ENCODE assay signal across 1 cellular context in the genomic region with DNA sequence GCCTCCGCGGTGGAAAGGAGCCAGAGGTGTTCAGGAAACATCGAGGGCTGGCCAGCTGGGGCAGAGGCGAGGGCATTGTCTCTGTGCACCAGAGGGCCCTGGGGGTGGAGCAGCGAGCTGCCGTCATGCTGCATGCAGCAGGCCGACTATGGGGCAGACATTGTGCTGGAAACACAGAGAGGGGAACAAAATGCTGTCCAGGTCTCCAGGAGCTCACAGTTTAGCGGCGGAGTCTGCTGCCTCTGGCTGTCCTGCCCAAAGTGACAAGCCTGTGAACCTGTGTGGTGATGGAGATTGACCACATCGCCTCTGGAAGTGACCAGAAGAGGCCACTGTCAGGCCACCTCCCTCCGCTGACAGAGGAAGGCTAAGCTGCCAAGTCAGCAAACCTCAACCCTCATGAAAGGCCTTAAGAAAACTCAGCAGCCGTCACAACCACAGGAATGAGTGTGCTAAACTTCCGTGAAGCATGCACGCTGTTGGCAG.
TF ChIP-seq lines count a peak whose summit lies in the region.

No MANE protein-coding gene starts in this region.

TF ChIP-seq in SK-N-SH, 30 proteins besides CTCF, POLR2A, EP300 and RAD21:
- TF ChIP-seq GABPA (IDR thresholded peaks at IDR 0.05; ENCODE audit: low read depth) (no peak), ELF1 (IDR thresholded peaks at IDR 0.05) (no peak), FOXM1 (IDR thresholded peaks at IDR 0.05; ENCODE audit: low read depth) (no peak), USF2 (IDR thresholded peaks at IDR 0.05; ENCODE audit: borderline replicate concordance, low read depth, low read length) (no peak), MEF2A (IDR thresholded peaks at IDR 0.05; ENCODE audit: borderline replicate concordance, low read depth) (no peak), RXRA (IDR thresholded peaks at IDR 0.05; ENCODE audit: borderline replicate concordance, low read depth) (no peak), SMC3 (IDR thresholded peaks at IDR 0.05; ENCODE audit: low read depth, low read length) (no peak), RFX5 (IDR thresholded peaks at IDR 0.05; ENCODE audit: low read length) (no peak), CHD2 (IDR thresholded peaks at IDR 0.05; ENCODE audit: low read length, partially characterized antibody) (no peak), ZBTB33 (IDR thresholded peaks at IDR 0.05; ENCODE audit: borderline replicate concordance, low read depth) (no peak), NFIC (IDR thresholded peaks at IDR 0.05; ENCODE audit: borderline replicate concordance) (no peak), POLR2AphosphoS5 (IDR thresholded peaks at IDR 0.05; ENCODE audit: low read depth, low read length) (no peak), TCF12 (IDR thresholded peaks at IDR 0.05) (no peak), TAF1 (IDR thresholded peaks at IDR 0.05; ENCODE audit: borderline replicate concordance, low read depth, low read length) (no peak), MXI1 (IDR thresholded peaks at IDR 0.05; ENCODE audit: low read depth, low read length) (no peak), MAX (IDR thresholded peaks at IDR 0.05; ENCODE audit: low read depth) (no peak), RCOR1 (IDR thresholded peaks at IDR 0.05; ENCODE audit: low read length) (no peak), EZH2phosphoT487 (IDR thresholded peaks at IDR 0.05; ENCODE audit: borderline replicate concordance, low read depth) (no peak)
- TF ChIP-seq, protein P1, sequence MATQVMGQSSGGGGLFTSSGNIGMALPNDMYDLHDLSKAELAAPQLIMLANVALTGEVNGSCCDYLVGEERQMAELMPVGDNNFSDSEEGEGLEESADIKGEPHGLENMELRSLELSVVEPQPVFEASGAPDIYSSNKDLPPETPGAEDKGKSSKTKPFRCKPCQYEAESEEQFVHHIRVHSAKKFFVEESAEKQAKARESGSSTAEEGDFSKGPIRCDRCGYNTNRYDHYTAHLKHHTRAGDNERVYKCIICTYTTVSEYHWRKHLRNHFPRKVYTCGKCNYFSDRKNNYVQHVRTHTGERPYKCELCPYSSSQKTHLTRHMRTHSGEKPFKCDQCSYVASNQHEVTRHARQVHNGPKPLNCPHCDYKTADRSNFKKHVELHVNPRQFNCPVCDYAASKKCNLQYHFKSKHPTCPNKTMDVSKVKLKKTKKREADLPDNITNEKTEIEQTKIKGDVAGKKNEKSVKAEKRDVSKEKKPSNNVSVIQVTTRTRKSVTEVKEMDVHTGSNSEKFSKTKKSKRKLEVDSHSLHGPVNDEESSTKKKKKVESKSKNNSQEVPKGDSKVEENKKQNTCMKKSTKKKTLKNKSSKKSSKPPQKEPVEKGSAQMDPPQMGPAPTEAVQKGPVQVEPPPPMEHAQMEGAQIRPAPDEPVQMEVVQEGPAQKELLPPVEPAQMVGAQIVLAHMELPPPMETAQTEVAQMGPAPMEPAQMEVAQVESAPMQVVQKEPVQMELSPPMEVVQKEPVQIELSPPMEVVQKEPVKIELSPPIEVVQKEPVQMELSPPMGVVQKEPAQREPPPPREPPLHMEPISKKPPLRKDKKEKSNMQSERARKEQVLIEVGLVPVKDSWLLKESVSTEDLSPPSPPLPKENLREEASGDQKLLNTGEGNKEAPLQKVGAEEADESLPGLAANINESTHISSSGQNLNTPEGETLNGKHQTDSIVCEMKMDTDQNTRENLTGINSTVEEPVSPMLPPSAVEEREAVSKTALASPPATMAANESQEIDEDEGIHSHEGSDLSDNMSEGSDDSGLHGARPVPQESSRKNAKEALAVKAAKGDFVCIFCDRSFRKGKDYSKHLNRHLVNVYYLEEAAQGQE (IDR thresholded peaks at IDR 0.05; ENCODE audit: low read depth, low read length) = no peak
- TF ChIP-seq, protein P2, sequence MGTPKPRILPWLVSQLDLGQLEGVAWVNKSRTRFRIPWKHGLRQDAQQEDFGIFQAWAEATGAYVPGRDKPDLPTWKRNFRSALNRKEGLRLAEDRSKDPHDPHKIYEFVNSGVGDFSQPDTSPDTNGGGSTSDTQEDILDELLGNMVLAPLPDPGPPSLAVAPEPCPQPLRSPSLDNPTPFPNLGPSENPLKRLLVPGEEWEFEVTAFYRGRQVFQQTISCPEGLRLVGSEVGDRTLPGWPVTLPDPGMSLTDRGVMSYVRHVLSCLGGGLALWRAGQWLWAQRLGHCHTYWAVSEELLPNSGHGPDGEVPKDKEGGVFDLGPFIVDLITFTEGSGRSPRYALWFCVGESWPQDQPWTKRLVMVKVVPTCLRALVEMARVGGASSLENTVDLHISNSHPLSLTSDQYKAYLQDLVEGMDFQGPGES (IDR thresholded peaks at IDR 0.05; ENCODE audit: low read depth, low read length) = no peak
TF ChIP-seq in SK-N-SH: peak in this region for 0.
